ENCODE assay signal across 8 cellular contexts in genomic region chr19:6066661-6067646, GRCh38. TPM values are rescaled to one million over a fixed set of nuclear protein-coding genes. Genes with fewer than 3 reads are reported as not detected.
DNase-seq lines count a peak whose midpoint lies in the region; ATAC-seq and TF ChIP-seq lines count a peak whose summit lies in the region.

No MANE protein-coding gene starts in this region.

- peak overlapping the region in 18 of 59 donors; percentile 5 to 36 (median 22) for H3K4me3 ChIP-seq in dorsolateral prefrontal cortex

- ATAC-seq in left colon (peak; percentile 74), HG03175 (IDR thresholded peaks at IDR 0.05; ENCODE audit: unreplicated experiment) (no peak), HG02759 (IDR thresholded peaks at IDR 0.05; ENCODE audit: unreplicated experiment) (no peak)

- peaks cover 0 to 3% (median 0%) of the 10 kb centered on the region in 45 donors for H3K27me3 ChIP-seq in dorsolateral prefrontal cortex

- DNase-seq in Caki2 (ENCODE audit: low read depth) (peak; percentile 95), LHCN-M2 (ENCODE audit: low read depth) (peak; percentile 85), RWPE1 (ENCODE audit: low spot score) (peak; percentile 85), dorsolateral prefrontal cortex (peak; percentile 39 to 87 (median 79)), left colon (peak; percentile 93 to 94), stromal cell of bone marrow (ENCODE audit: low read depth) (peak; percentile 94)

- POLR2A ChIA-PET in RWPE1 (lab: Yijun Ruan, JAX; ENCODE audit: low non-redundant PET) = no interaction called here

- CTCF ChIA-PET in RWPE1 (lab: Yijun Ruan, JAX) = interaction anchor here (0.6 to 1.1 kb wide), 2 partner anchors 19 to 36 kb away, joined by 3 read pairs; no protein-coding TSS in a partner anchor

- in situ Hi-C loops in Caki2 (cut with HindIII; ENCODE audit: low pct_unique_long_range_greater_than_20kb, low sequenced_read_pairs) = no loop called here

- intact Hi-C loops in dorsolateral prefrontal cortex (cut with DNase I) = no loop called here
- intact Hi-C loops in left colon (cut with DNase I, micrococcal nuclease) = no loop called here

- H3K27ac ChIP-seq in RWPE1 (peak overlapping the region; percentile 90), dorsolateral prefrontal cortex (peak overlapping the region in 56 of 59 donors; percentile 21 to 89 (median 68))

- no peak for TF ChIP-seq CTCF in RWPE1 (conservative IDR thresholded peaks at IDR 0.05; ENCODE audit: low read depth)
- TF ChIP-seq CTCF in dorsolateral prefrontal cortex (IDR thresholded peaks at IDR 0.05 in 54 of 56, conservative IDR thresholded peaks at IDR 0.05 in 2 of 56; ENCODE audit: low read depth in 1 of 56, partially characterized antibody in 56 of 56) = no peak

RNA-seq across cellular contexts. Expression of gene RFX2, which starts 43.3 kb away (rescaled TPM):
- 2.0 and 5.8 TPM in 2 replicates for total RNA-seq in Caki2 (2014; rRNA removed; shearing (Covaris generic); ENCODE audit: low replicate concordance)
- total RNA-seq in LHCN-M2 (2014; rRNA removed) (4.1 and 5.7 TPM in 2 replicates), dorsolateral prefrontal cortex (10 to 100 TPM in 103 of 120 experiments, 1 to 10 TPM in 17; 5.3 to 44.1 (median 14.3) TPM), left colon (1 to 10 TPM; 6.6 to 8.5 TPM)
- polyA plus RNA-seq in LHCN-M2 (2012) = 4.9 TPM
